In genomic region chr6:144006731-144007454, GRCh38 we compare ENCODE assay signal across 8 cellular contexts. TPM values are rescaled to one million over a fixed set of nuclear protein-coding genes. Genes with fewer than 3 reads are reported as not detected.
A peak's percentile ranks its signal among the peaks of the same experiment; 100 is the strongest.
DNase-seq lines count a peak whose midpoint lies in the region; ATAC-seq and TF ChIP-seq lines count a peak whose summit lies in the region.

No MANE protein-coding gene starts in this region.

- ATAC-seq in GM23338 = peak; percentile 27; the same call in 2 of the 3 replicates
- ATAC-seq in RWPE2 (ENCODE audit: low read depth) = 0 out of 3 replicates have a peak, but pooled peaks have one; percentile 17
- ATAC-seq in HG02970 (IDR thresholded peaks at IDR 0.05; ENCODE audit: low FRiP score, unreplicated experiment) = no peak
- ATAC-seq in GM21786 (IDR thresholded peaks at IDR 0.05; ENCODE audit: unreplicated experiment) = no peak

- peaks cover 8% of the 10 kb centered on the region for H3K4me1 Mint-ChIP-seq in GM23338
- H3K4me1 Mint-ChIP-seq in neural progenitor cell = peaks cover 9% of the 10 kb centered on the region

- H3F3A ChIP-seq in GM23338 (replicated peaks; ENCODE audit: low read depth) (no peaks in the 10 kb centered on the region), neural progenitor cell (ENCODE audit: low read depth) (no peaks in the 10 kb centered on the region)

- peaks cover 85% of the 10 kb centered on the region for H3K27me3 ChIP-seq in GM23338 (ENCODE audit: insufficient read depth)
- no peaks in the 10 kb centered on the region for H3K27me3 ChIP-seq in RWPE2 (ENCODE audit: insufficient read depth, poor library complexity, severe bottlenecking)
- H3K27me3 ChIP-seq in esophagus (ENCODE audit: control insufficient read depth in 1 of 2, insufficient read depth in 2 of 2, low read length in 2 of 2) = no peaks in the 10 kb centered on the region
- peaks cover 73% of the 10 kb centered on the region for H3K27me3 ChIP-seq in neural progenitor cell

- H3K36me3 ChIP-seq in GM23338 (ENCODE audit: insufficient read depth) = peaks cover 3% of the 10 kb centered on the region; the same call in 1 of the 2 replicates
- no peaks in the 10 kb centered on the region for H3K36me3 ChIP-seq in RWPE2 (ENCODE audit: low read depth)
- no peaks in the 10 kb centered on the region for H3K36me3 ChIP-seq in esophagus (ENCODE audit: control insufficient read depth in 2 of 2, insufficient read depth in 2 of 2, low read length in 1 of 2)
- H3K36me3 ChIP-seq in neural progenitor cell = no peaks in the 10 kb centered on the region

- peak; percentile 33 for DNase-seq in GM23338 (ENCODE audit: low spot score)
- DNase-seq in RWPE2 (ENCODE audit: low spot score) = no peak
- peak; percentile 24 for DNase-seq in neural progenitor cell (ENCODE audit: low spot score)
- DNase-seq in mesenteric fat pad (ENCODE audit: low spot score) = no peak
- no peak for DNase-seq in NCI-H2196 (lab: John Stamatoyannopoulos, UW; ENCODE audit: unreplicated experiment)

- no peak for TF ChIP-seq CTCF in GM23338 (conservative IDR thresholded peaks at IDR 0.05; ENCODE audit: low read depth in 2 of 2)
- TF ChIP-seq CTCF in RWPE2 (IDR thresholded peaks at IDR 0.05; ENCODE audit: poor library complexity, severe bottlenecking) = no peak
- no peak for TF ChIP-seq CTCF in neural progenitor cell (IDR thresholded peaks at IDR 0.05)

- peak overlapping the region; percentile 70 for H3K4me3 ChIP-seq in GM23338
- H3K4me3 ChIP-seq in RWPE2 (ENCODE audit: severe bottlenecking) = peak overlapping the region; percentile 76
- peak overlapping the region; percentile 37 to 70 for H3K4me3 ChIP-seq in esophagus (ENCODE audit: low read depth in 1 of 2, low read length in 2 of 2)
- peak overlapping the region; percentile 50 for H3K4me3 ChIP-seq in neural progenitor cell

- no peaks in the 10 kb centered on the region for H3K9me2 ChIP-seq in GM23338 (ENCODE audit: insufficient read depth)

- H3K9me3 ChIP-seq in RWPE2 (ENCODE audit: severe bottlenecking) = no peaks in the 10 kb centered on the region
- peaks cover 0 to 7% of the 10 kb centered on the region in 2 donors for H3K9me3 ChIP-seq in esophagus (ENCODE audit: control insufficient read depth in 2 of 2, insufficient read depth in 1 of 2, low read depth in 1 of 2, low read length in 1 of 2)
- peaks cover 8% of the 10 kb centered on the region for H3K9me3 ChIP-seq in neural progenitor cell (ENCODE audit: low read depth)

- peaks cover 4% of the 10 kb centered on the region; the same call in 2 of the 3 replicates for H3K36me3 Mint-ChIP-seq in GM23338 (ENCODE audit: low read depth)
- H3K36me3 Mint-ChIP-seq in neural progenitor cell = peaks cover 25% of the 10 kb centered on the region

- peaks cover 5% of the 10 kb centered on the region; the same call in 1 of the 2 replicates for H3K4me1 ChIP-seq in GM23338 (ENCODE audit: insufficient read depth)
- peaks cover 9% of the 10 kb centered on the region for H3K4me1 ChIP-seq in RWPE2 (ENCODE audit: insufficient read depth, poor library complexity, severe bottlenecking)
- peaks cover 0 to 2% of the 10 kb centered on the region in 2 donors for H3K4me1 ChIP-seq in esophagus (ENCODE audit: control insufficient read depth in 2 of 2, insufficient read depth in 2 of 2, low read length in 1 of 2)
- no peaks in the 10 kb centered on the region for H3K4me1 ChIP-seq in neural progenitor cell

- H3K27ac Mint-ChIP-seq in GM23338 = no peak overlapping the region
- peak overlapping the region; percentile 70 for H3K27ac Mint-ChIP-seq in neural progenitor cell

- H4K20me1 ChIP-seq in GM23338 (replicated peaks; ENCODE audit: insufficient read depth) = peaks cover 6% of the 10 kb centered on the region; the same call in 1 of the 2 replicates
- H4K20me1 ChIP-seq in neural progenitor cell (ENCODE audit: low read depth) = no peaks in the 10 kb centered on the region

- H2AFZ ChIP-seq in GM23338 = no peak overlapping the region
- no peak overlapping the region for H2AFZ ChIP-seq in neural progenitor cell (replicated peaks)

- WGBS in esophagus, 2 donors = 35 to 43% methylated on average over 21 of the region's 21 CpGs

- H3K27ac ChIP-seq in GM23338 (ENCODE audit: low read depth) (no peak overlapping the region), RWPE2 (ENCODE audit: poor library complexity, severe bottlenecking) (peak overlapping the region; percentile 17), esophagus (ENCODE audit: low read depth in 2 of 2, low read length in 1 of 2) (peak overlapping the region in 1 of 2 donors; percentile 71), neural progenitor cell (no peak overlapping the region)

- peaks cover 52% of the 10 kb centered on the region for H3K27me3 Mint-ChIP-seq in GM23338 (ENCODE audit: insufficient read depth, low read depth, poor library complexity)
- peaks cover 2% of the 10 kb centered on the region for H3K27me3 Mint-ChIP-seq in neural progenitor cell (ENCODE audit: insufficient read depth, low read depth)

- H3K79me2 ChIP-seq in GM23338 (replicated peaks; ENCODE audit: insufficient read depth) = no peaks in the 10 kb centered on the region
- no peaks in the 10 kb centered on the region for H3K79me2 ChIP-seq in neural progenitor cell (ENCODE audit: low read depth)

- H3K4me3 Mint-ChIP-seq in GM23338 (peak overlapping the region; percentile 63), neural progenitor cell (peak overlapping the region; percentile 90)

- H3K9me3 Mint-ChIP-seq in GM23338 (peaks cover 23% of the 10 kb centered on the region), neural progenitor cell (peaks cover 38% of the 10 kb centered on the region)

- H3K4me2 ChIP-seq in GM23338 (peak overlapping the region; percentile 81; the same call in 1 of the 2 replicates), neural progenitor cell (peak overlapping the region; percentile 69)

- no peak overlapping the region for H3K9ac ChIP-seq in neural progenitor cell

TF ChIP-seq in GM23338, 12 proteins besides CTCF, POLR2A, EP300 and RAD21 (continues in another document):
- TF ChIP-seq EZH2 (IDR thresholded peaks at IDR 0.05; ENCODE audit: low read depth, unreplicated experiment) (peak; percentile 73), ETS1 (IDR thresholded peaks at IDR 0.05) (no peak)

RNA-seq across cellular contexts. Expression of gene PLAGL1, which starts 1.2 kb away (rescaled TPM):
- 0.66 and 0.90 TPM in 2 replicates for total RNA-seq in GM23338 (2014; rRNA removed; shearing (Covaris generic))
- polyA plus RNA-seq in GM23338 (2016; fragmentation: Nextera tagmentation; extraction: Ambion mirVana) (1.4 and 1.7 TPM in 2 replicates), esophagus (10 to 100 TPM; 18.7 to 21.0 TPM)
- total RNA-seq in neural progenitor cell (ENCODE audit: low replicate concordance) (5.1 and 5.6 TPM in 2 replicates), mesenteric fat pad (40.9 TPM)

Comparison
In these comparisons a context has a peak if more than half of its experiments do, and no peak if none do; other contexts are left out.
1. ATAC-seq: peak in GM23338 (single experiment) and RWPE2 (single experiment); none in HG02970 (single experiment) and GM21786 (single experiment).
2. DNase-seq: peak in GM23338 (single experiment) and neural progenitor cell (single experiment); none in RWPE2 (single experiment), mesenteric fat pad (single experiment) and NCI-H2196 (single experiment).
3. Peak in every context shown above with its lines, with median percentiles within 50 percentile points of each other: H3K4me3 ChIP-seq.